Comparison of ENCODE assay signal across 11 cellular contexts in genomic region chr10:32120147-32120546, GRCh38.
"Had no signal": no experiment of that assay in that cellular context is flagged by ENCODE, and none has a peak within 500 bp of the region (broad histone marks: within the 10 kb centered on the region; RNA-seq: fewer than 3 reads in every experiment).

No MANE protein-coding gene starts in this region.

- H3K27ac ChIP-seq: GM23248 had no signal

- H3K4me1 Mint-ChIP-seq: GM23338 had no signal

- FAIRE-seq: H1, H54 had no signal

- DNase-seq: GM23248, GOT3, H7, H9, HCEC 1CT, HFFc6 had no signal

- H3K36me3 ChIP-seq: HAP-1 had no signal

- H2AFZ ChIP-seq: GM23248 had no signal

- H3K4me3 ChIP-seq: GM23248, GM23338, HAP-1 had no signal

- H3K9ac ChIP-seq: GM23248 had no signal

- ATAC-seq: GM23338, HCT116 had no signal

- H3K9me3 Mint-ChIP-seq: H9 had no signal

- H3K27ac Mint-ChIP-seq: GM23338, HFFc6 had no signal

- H3K4me2 ChIP-seq: GM23338 had no signal

- H3K9me3 ChIP-seq: HAP-1 had no signal

- H3K4me3 Mint-ChIP-seq: GM23338, H9, HFFc6 had no signal
